In the genomic region with DNA sequence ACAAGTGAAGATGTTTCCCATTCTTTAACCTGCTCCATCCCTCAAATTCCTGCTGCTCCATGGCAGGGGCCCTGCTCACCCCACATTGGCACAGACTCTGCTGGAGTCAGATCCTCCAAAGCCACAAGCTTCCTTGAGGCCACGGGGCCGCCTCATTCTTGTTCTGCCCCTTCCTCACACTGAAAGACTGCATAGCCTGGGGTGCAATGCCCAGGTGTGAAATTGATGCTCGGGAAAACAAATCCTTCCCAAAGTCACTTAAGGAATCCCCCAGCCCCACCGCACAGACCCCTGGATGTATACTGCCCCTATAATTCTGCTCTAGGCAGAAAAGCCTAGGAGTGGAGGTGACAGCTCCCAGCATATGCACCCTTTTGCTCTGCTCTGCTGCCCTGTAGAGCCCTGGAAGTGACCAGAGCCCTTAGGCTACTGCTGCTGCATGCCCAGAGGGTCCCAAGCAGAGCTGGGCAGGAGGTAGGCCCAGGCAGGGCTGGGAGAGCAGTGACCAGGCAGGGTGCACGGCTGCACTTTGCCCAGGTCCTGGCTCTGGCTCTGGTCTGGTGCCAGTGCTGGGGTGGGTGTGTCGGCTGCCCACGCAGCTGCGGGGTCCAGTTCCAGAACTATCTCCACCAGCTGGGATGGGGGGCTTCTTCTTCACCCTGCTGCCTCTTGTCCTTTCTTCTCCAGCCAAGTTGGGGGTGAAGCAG, we compare ENCODE assay signal across 1 cellular context.
TF ChIP-seq lines count a peak whose summit lies in the region.

No MANE protein-coding gene starts in this region.

TF ChIP-seq in GM23338, 12 proteins besides CTCF, POLR2A, EP300 and RAD21 (continued from another document):
- TF ChIP-seq, protein P1, sequence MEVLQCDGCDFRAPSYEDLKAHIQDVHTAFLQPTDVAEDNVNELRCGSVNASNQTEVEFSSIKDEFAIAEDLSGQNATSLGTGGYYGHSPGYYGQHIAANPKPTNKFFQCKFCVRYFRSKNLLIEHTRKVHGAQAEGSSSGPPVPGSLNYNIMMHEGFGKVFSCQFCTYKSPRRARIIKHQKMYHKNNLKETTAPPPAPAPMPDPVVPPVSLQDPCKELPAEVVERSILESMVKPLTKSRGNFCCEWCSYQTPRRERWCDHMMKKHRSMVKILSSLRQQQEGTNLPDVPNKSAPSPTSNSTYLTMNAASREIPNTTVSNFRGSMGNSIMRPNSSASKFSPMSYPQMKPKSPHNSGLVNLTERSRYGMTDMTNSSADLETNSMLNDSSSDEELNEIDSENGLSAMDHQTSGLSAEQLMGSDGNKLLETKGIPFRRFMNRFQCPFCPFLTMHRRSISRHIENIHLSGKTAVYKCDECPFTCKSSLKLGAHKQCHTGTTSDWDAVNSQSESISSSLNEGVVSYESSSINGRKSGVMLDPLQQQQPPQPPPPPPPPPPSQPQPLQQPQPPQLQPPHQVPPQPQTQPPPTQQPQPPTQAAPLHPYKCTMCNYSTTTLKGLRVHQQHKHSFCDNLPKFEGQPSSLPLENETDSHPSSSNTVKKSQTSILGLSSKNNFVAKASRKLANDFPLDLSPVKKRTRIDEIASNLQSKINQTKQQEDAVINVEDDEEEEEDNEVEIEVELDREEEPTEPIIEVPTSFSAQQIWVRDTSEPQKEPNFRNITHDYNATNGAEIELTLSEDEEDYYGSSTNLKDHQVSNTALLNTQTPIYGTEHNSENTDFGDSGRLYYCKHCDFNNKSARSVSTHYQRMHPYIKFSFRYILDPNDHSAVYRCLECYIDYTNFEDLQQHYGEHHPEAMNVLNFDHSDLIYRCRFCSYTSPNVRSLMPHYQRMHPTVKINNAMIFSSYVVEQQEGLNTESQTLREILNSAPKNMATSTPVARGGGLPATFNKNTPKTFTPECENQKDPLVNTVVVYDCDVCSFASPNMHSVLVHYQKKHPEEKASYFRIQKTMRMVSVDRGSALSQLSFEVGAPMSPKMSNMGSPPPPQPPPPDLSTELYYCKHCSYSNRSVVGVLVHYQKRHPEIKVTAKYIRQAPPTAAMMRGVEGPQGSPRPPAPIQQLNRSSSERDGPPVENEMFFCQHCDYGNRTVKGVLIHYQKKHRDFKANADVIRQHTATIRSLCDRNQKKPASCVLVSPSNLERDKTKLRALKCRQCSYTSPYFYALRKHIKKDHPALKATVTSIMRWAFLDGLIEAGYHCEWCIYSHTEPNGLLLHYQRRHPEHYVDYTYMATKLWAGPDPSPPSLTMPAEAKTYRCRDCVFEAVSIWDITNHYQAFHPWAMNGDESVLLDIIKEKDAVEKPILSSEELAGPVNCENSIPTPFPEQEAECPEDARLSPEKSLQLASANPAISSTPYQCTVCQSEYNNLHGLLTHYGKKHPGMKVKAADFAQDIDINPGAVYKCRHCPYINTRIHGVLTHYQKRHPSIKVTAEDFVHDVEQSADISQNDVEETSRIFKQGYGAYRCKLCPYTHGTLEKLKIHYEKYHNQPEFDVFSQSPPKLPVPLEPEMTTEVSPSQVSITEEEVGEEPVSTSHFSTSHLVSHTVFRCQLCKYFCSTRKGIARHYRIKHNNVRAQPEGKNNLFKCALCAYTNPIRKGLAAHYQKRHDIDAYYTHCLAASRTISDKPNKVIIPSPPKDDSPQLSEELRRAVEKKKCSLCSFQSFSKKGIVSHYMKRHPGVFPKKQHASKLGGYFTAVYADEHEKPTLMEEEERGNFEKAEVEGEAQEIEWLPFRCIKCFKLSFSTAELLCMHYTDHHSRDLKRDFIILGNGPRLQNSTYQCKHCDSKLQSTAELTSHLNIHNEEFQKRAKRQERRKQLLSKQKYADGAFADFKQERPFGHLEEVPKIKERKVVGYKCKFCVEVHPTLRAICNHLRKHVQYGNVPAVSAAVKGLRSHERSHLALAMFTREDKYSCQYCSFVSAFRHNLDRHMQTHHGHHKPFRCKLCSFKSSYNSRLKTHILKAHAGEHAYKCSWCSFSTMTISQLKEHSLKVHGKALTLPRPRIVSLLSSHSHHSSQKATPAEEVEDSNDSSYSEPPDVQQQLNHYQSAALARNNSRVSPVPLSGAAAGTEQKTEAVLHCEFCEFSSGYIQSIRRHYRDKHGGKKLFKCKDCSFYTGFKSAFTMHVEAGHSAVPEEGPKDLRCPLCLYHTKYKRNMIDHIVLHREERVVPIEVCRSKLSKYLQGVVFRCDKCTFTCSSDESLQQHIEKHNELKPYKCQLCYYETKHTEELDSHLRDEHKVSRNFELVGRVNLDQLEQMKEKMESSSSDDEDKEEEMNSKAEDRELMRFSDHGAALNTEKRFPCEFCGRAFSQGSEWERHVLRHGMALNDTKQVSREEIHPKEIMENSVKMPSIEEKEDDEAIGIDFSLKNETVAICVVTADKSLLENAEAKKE (CRISPR knock-in tag; IDR thresholded peaks at IDR 0.05): no peak
- TF ChIP-seq CREB1 (CRISPR knock-in tag; IDR thresholded peaks at IDR 0.05; ENCODE audit: low read depth) (no peak), EZH2 (IDR thresholded peaks at IDR 0.05; ENCODE audit: low read depth, unreplicated experiment) (no peak)
